19 cellular contexts compared by ENCODE assay signal in the genomic region with DNA sequence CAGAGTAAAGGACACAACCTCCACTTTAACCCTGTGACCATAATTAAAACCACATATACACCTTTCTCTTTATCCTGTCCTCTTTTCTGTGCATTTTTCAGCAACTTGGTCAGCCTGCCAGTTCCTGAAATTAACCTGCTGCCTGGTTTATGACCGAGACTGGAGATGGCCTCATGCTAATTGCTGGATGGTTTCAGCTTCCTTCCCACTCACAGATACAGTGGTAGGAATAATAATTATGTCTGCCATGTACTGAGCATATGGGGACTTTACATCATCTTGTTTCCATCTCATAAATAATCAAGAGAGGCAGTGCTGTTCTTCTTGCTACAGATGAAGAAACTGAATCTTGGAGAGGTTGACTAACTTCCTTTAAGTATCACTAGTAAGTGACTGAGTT.
DNase-seq lines count a peak whose midpoint lies in the region; ATAC-seq and TF ChIP-seq lines count a peak whose summit lies in the region.
"Had no signal": no experiment of that assay in that cellular context is flagged by ENCODE, and none has a peak within 500 bp of the region (broad histone marks: within the 10 kb centered on the region; RNA-seq: fewer than 3 reads in every experiment).

No MANE protein-coding gene starts in this region.

- peak overlapping the region; percentile 44 for H3K27ac Mint-ChIP-seq in WTC11
- peak overlapping the region; percentile 43 for H3K27ac Mint-ChIP-seq in mesothelial cell of epicardium

- H3K4me1 ChIP-seq in A673 (ENCODE audit: insufficient read depth, low read length, poor library complexity, severe bottlenecking) (peaks cover 99% of the 10 kb centered on the region), HEK293 (ENCODE audit: control insufficient read depth, insufficient read depth, low read length) (peaks cover 22% of the 10 kb centered on the region)
- H3K4me1 ChIP-seq: A549 had no signal

- TF ChIP-seq CTCF in A673 (conservative IDR thresholded peaks at IDR 0.05; ENCODE audit: low read depth, low read length) (no peak), HEK293 (tag by site-specific recombination; IDR thresholded peaks at IDR 0.05) (no peak), WTC11 (IDR thresholded peaks at IDR 0.05) (no peak), mesothelial cell of epicardium (IDR thresholded peaks at IDR 0.05; ENCODE audit: unreplicated experiment) (no peak)

- no peaks in the 10 kb centered on the region for H3K9me3 Mint-ChIP-seq in WTC11
- H3K9me3 Mint-ChIP-seq in mesothelial cell of epicardium, result no peaks in the 10 kb centered on the region

- POLR2A ChIA-PET in A673 (lab: Charles Lee; ENCODE audit: low non-redundant PET), result no interaction called here
- POLR2A ChIA-PET in HEK293 (lab: Yijun Ruan, JAX), result no interaction called here
- POLR2A ChIA-PET in WTC11 (lab: Charles Lee), result no interaction called here

- H3K4me3 Mint-ChIP-seq in WTC11 (no peak overlapping the region), mesothelial cell of epicardium (no peak overlapping the region)

- H3K36me3 ChIP-seq in A673 (ENCODE audit: insufficient read depth, low read length, poor library complexity, severe bottlenecking) (no peaks in the 10 kb centered on the region), HEK293 (ENCODE audit: control insufficient read depth in 2 of 2, insufficient read depth in 1 of 2, low read length in 2 of 2) (no peaks in the 10 kb centered on the region)
- H3K36me3 ChIP-seq: SJCRH30 had no signal

- ATAC-seq in WTC11 (no peak), GM19455 (IDR thresholded peaks at IDR 0.05; ENCODE audit: unreplicated experiment) (no peak), HG03135 (IDR thresholded peaks at IDR 0.05; ENCODE audit: unreplicated experiment) (no peak)
- ATAC-seq: A549 had no signal

- CTCF ChIA-PET in A673 (lab: Charles Lee) (no interaction called here), HEK293 (lab: Yijun Ruan, JAX) (no interaction called here), WTC11 (lab: Charles Lee) (no interaction called here)

- no peaks in the 10 kb centered on the region for H3K36me3 Mint-ChIP-seq in WTC11
- no peaks in the 10 kb centered on the region for H3K36me3 Mint-ChIP-seq in mesothelial cell of epicardium

- intact Hi-C loops in A673 (cut with micrococcal nuclease; ENCODE audit: unreplicated experiment), result no loop called here

- H3K27ac ChIP-seq in A673 (ENCODE audit: low read depth, low read length, poor library complexity, severe bottlenecking), result peak overlapping the region; percentile 78
- no peak overlapping the region for H3K27ac ChIP-seq in HEK293 (ENCODE audit: extremely low read depth, low read depth, low read length)
- H3K27ac ChIP-seq: A549, SJCRH30 had no signal

- no peaks in the 10 kb centered on the region for H3K27me3 ChIP-seq in A673 (replicated peaks; ENCODE audit: insufficient read depth, low read depth, low read length, poor library complexity)
- H3K27me3 ChIP-seq: SJCRH30 had no signal

- H3K9me3 ChIP-seq in A673 (ENCODE audit: low read depth, low read length, poor library complexity, severe bottlenecking) (no peaks in the 10 kb centered on the region), HEK293 (ENCODE audit: control insufficient read depth, insufficient read depth, low read depth, low read length) (no peaks in the 10 kb centered on the region)
- H3K9me3 ChIP-seq: A549, SJCRH30 had no signal

- no peaks in the 10 kb centered on the region for H3K27me3 Mint-ChIP-seq in WTC11 (ENCODE audit: low read depth)
- H3K27me3 Mint-ChIP-seq in mesothelial cell of epicardium (ENCODE audit: low read depth), result no peaks in the 10 kb centered on the region

- no peak overlapping the region for H3K4me3 ChIP-seq in A673 (ENCODE audit: low read depth, low read length, poor library complexity, severe bottlenecking)
- no peak overlapping the region for H3K4me3 ChIP-seq in HEK293 (ENCODE audit: low read depth, low read length)
- H3K4me3 ChIP-seq: A549, SJCRH30 had no signal

- no TSS peak for BruUV-seq in A673 (replicated peaks; lab: Mats Ljungman, UMichigan)

- DNase-seq in A673 (ENCODE audit: low spot score) (peak; percentile 80), WTC11 (ENCODE audit: low spot score) (no peak), mesothelial cell of epicardium (ENCODE audit: low spot score in 2 of 2, unreplicated experiment in 2 of 2) (no peak), UCSD-AML1 (lab: John Stamatoyannopoulos, UW; ENCODE audit: unreplicated experiment) (no peak), cerebellum (ENCODE audit: low spot score) (no peak)
- DNase-seq: C1 segment of cervical spinal cord, DMS153, IMR-90, Kasumi-1, NCI-H1105, NCI-H1694, NCI-H446, NCI-H774, RPMI8226, SJCRH30 had no signal

- H3K4me1 Mint-ChIP-seq in WTC11 (peaks cover 94% of the 10 kb centered on the region), mesothelial cell of epicardium (peaks cover 52% of the 10 kb centered on the region)

TF ChIP-seq in HEK293, 187 proteins besides CTCF, POLR2A, EP300 and RAD21 (continues in another document):
- no peak for TF ChIP-seq ZNF302 (tag by site-specific recombination; IDR thresholded peaks at IDR 0.05; ENCODE audit: low read depth)
- no peak for TF ChIP-seq ZXDB (tag by site-specific recombination; IDR thresholded peaks at IDR 0.05)
- no peak for TF ChIP-seq ZNF561 (tag by site-specific recombination; IDR thresholded peaks at IDR 0.05; ENCODE audit: borderline replicate concordance)
- no peak for TF ChIP-seq ZNF18 (tag by site-specific recombination; IDR thresholded peaks at IDR 0.05)
- TF ChIP-seq ZNF48 (tag by site-specific recombination; IDR thresholded peaks at IDR 0.05), result no peak
- peak; percentile 54; the same call in 1 of the 2 replicates for TF ChIP-seq OSR2 (tag by site-specific recombination; IDR thresholded peaks at IDR 0.05)
- peak; percentile 70; the same call in 1 of the 2 replicates for TF ChIP-seq ZBTB20 (tag by site-specific recombination; IDR thresholded peaks at IDR 0.05)
- TF ChIP-seq ZNF548 (tag by site-specific recombination; IDR thresholded peaks at IDR 0.05), result no peak
- TF ChIP-seq SP2 (tag by site-specific recombination; IDR thresholded peaks at IDR 0.05), result no peak
- TF ChIP-seq, protein P1, sequence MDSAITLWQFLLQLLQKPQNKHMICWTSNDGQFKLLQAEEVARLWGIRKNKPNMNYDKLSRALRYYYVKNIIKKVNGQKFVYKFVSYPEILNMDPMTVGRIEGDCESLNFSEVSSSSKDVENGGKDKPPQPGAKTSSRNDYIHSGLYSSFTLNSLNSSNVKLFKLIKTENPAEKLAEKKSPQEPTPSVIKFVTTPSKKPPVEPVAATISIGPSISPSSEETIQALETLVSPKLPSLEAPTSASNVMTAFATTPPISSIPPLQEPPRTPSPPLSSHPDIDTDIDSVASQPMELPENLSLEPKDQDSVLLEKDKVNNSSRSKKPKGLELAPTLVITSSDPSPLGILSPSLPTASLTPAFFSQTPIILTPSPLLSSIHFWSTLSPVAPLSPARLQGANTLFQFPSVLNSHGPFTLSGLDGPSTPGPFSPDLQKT (IDR thresholded peaks at IDR 0.05; ENCODE audit: borderline replicate concordance, low read depth, low read length), result no peak

TF ChIP-seq in WTC11, 78 proteins besides CTCF, POLR2A, EP300 and RAD21:
- TF ChIP-seq ETV6 (CRISPR knock-in tag; IDR thresholded peaks at IDR 0.05) (no peak), FOXJ3 (CRISPR knock-in tag; IDR thresholded peaks at IDR 0.05; ENCODE audit: borderline replicate concordance) (no peak)
- TF ChIP-seq, protein P2, sequence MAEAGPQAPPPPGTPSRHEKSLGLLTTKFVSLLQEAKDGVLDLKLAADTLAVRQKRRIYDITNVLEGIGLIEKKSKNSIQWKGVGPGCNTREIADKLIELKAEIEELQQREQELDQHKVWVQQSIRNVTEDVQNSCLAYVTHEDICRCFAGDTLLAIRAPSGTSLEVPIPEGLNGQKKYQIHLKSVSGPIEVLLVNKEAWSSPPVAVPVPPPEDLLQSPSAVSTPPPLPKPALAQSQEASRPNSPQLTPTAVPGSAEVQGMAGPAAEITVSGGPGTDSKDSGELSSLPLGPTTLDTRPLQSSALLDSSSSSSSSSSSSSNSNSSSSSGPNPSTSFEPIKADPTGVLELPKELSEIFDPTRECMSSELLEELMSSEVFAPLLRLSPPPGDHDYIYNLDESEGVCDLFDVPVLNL (CRISPR knock-in tag; IDR thresholded peaks at IDR 0.05; ENCODE audit: borderline replicate concordance, low read depth), result no peak
- TF ChIP-seq, protein P3, sequence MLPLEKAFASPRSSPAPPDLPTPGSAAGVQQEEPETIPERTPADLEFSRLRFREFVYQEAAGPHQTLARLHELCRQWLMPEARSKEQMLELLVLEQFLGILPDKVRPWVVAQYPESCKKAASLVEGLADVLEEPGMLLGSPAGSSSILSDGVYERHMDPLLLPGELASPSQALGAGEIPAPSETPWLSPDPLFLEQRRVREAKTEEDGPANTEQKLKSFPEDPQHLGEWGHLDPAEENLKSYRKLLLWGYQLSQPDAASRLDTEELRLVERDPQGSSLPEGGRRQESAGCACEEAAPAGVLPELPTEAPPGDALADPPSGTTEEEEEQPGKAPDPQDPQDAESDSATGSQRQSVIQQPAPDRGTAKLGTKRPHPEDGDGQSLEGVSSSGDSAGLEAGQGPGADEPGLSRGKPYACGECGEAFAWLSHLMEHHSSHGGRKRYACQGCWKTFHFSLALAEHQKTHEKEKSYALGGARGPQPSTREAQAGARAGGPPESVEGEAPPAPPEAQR (CRISPR knock-in tag; IDR thresholded peaks at IDR 0.05), result no peak
